In genomic region chr3:196082471-196082971, GRCh38 we compare ENCODE assay signal across 8 cellular contexts. TPM values are rescaled to one million over a fixed set of nuclear protein-coding genes. Genes with fewer than 3 reads are reported as not detected.
DNase-seq lines count a peak whose midpoint lies in the region; ATAC-seq, FAIRE-seq and TF ChIP-seq lines count a peak whose summit lies in the region.

No MANE protein-coding gene starts in this region.

- H3K9me3 Mint-ChIP-seq in activated T-helper 17 cell treated with anti-CD3 and anti-CD28 coated beads, Interleukin-2, amount 50 U/mL, for 72 hours, result no peaks in the 10 kb centered on the region

- peak overlapping the region; percentile 94 to 96 for H3K27ac ChIP-seq in kidney (ENCODE audit: low read depth in 2 of 2, low read length in 2 of 2)

- peaks cover 0 to 6% of the 10 kb centered on the region in 2 donors for H3K4me1 ChIP-seq in kidney (ENCODE audit: control insufficient read depth in 1 of 2, insufficient read depth in 1 of 2, low read depth in 1 of 2, low read length in 2 of 2)

- CTCF ChIA-PET in HEK293T (lab: Yijun Ruan, JAX), result no interaction called here

- POLR2A ChIA-PET in HEK293T (lab: Yijun Ruan, JAX), result no interaction called here

- intact Hi-C loops in kidney (cut with DNase I), result no loop called here

- H3K4me3 ChIP-seq in kidney (ENCODE audit: low read length in 2 of 2), result peak overlapping the region; percentile 83 to 98

- peak overlapping the region; percentile 98 for H3K27ac Mint-ChIP-seq in activated T-helper 17 cell treated with anti-CD3 and anti-CD28 coated beads, Interleukin-2, amount 50 U/mL, for 72 hours

- no peak for FAIRE-seq in kidney (lab: Jason Lieb, UNC)

- no peaks in the 10 kb centered on the region for H3K36me3 ChIP-seq in kidney (ENCODE audit: control insufficient read depth in 1 of 2, insufficient read depth in 2 of 2, low read length in 2 of 2)

- no peaks in the 10 kb centered on the region for H3K27me3 Mint-ChIP-seq in activated T-helper 17 cell treated with anti-CD3 and anti-CD28 coated beads, Interleukin-2, amount 50 U/mL, for 72 hours

- peak; percentile 4 for DNase-seq in A172 (ENCODE audit: low spot score)
- peak; percentile 26 for DNase-seq in GM20000 (ENCODE audit: low spot score)
- DNase-seq in kidney, result no peak
- peak; percentile 77 for DNase-seq in superior temporal gyrus (ENCODE audit: extremely low spot score)
- no peak for DNase-seq in HEK293T (ENCODE audit: extremely low spot score)

- peak overlapping the region; percentile 98 for H3K4me3 Mint-ChIP-seq in activated T-helper 17 cell treated with anti-CD3 and anti-CD28 coated beads, Interleukin-2, amount 50 U/mL, for 72 hours

- H3K36me3 Mint-ChIP-seq in activated T-helper 17 cell treated with anti-CD3 and anti-CD28 coated beads, Interleukin-2, amount 50 U/mL, for 72 hours (ENCODE audit: low read depth), result peaks cover 46% of the 10 kb centered on the region

- no peaks in the 10 kb centered on the region for H3K9me3 ChIP-seq in kidney (ENCODE audit: control insufficient read depth in 1 of 2, low read length in 2 of 2)

- TF ChIP-seq CTCF in GM20000 (IDR thresholded peaks at IDR 0.05; ENCODE audit: extremely low read depth, missing control alignments) (no peak), kidney (IDR thresholded peaks at IDR 0.05; ENCODE audit: borderline replicate concordance, extremely low read depth, insufficient read depth) (no peak)

- ATAC-seq in activated T-helper 17 cell treated with anti-CD3 and anti-CD28 coated beads, Interleukin-2, amount 50 U/mL, for 72 hours (replicated peaks), result no peak
- no peak for ATAC-seq in activated CD4-positive, CD25-positive, alpha-beta regulatory T cell treated with anti-CD3 and anti-CD28 coated beads, Interleukin-2, amount 50 U/mL, for 24 hours
- ATAC-seq in HG02642 (IDR thresholded peaks at IDR 0.05; ENCODE audit: poor library complexity, unreplicated experiment), result no peak

- peak overlapping the region in 1 of 2 donors; percentile 94 for H3K9ac ChIP-seq in kidney (ENCODE audit: low read length in 2 of 2)

- H3K4me1 Mint-ChIP-seq in activated T-helper 17 cell treated with anti-CD3 and anti-CD28 coated beads, Interleukin-2, amount 50 U/mL, for 72 hours, result peaks cover 13% of the 10 kb centered on the region

TF ChIP-seq in HEK293T, 16 proteins besides CTCF, POLR2A, EP300 and RAD21:
- TF ChIP-seq TARDBP (IDR thresholded peaks at IDR 0.05), result no peak
- no peak for TF ChIP-seq FOXM1 (IDR thresholded peaks at IDR 0.05; ENCODE audit: borderline replicate concordance)
- no peak for TF ChIP-seq BHLHE40 (IDR thresholded peaks at IDR 0.05; ENCODE audit: borderline replicate concordance)
- TF ChIP-seq CTBP1 (IDR thresholded peaks at IDR 0.05; ENCODE audit: borderline replicate concordance), result no peak
- TF ChIP-seq FOXA1 (IDR thresholded peaks at IDR 0.05), result no peak
- no peak for TF ChIP-seq HDGF (IDR thresholded peaks at IDR 0.05; ENCODE audit: borderline replicate concordance)
- no peak for TF ChIP-seq L3MBTL2 (conservative IDR thresholded peaks at IDR 0.05)
- TF ChIP-seq ZNF384 (IDR thresholded peaks at IDR 0.05), result no peak
- TF ChIP-seq PKNOX1 (IDR thresholded peaks at IDR 0.05), result no peak
- no peak for TF ChIP-seq LEF1 (IDR thresholded peaks at IDR 0.05; ENCODE audit: borderline replicate concordance)
- no peak for TF ChIP-seq ELF4 (IDR thresholded peaks at IDR 0.05)
- no peak for TF ChIP-seq FOXK2 (IDR thresholded peaks at IDR 0.05)
- no peak for TF ChIP-seq NFRKB (IDR thresholded peaks at IDR 0.05)
- no peak for TF ChIP-seq ARNT (IDR thresholded peaks at IDR 0.05)
- TF ChIP-seq SUZ12 (IDR thresholded peaks at IDR 0.05), result no peak
- no peak for TF ChIP-seq SP1 (IDR thresholded peaks at IDR 0.05)

RNA-seq across cellular contexts. Expression of gene TFRC, which starts 0.6 kb away (rescaled TPM):
- 120 and 160 TPM in 2 replicates for total RNA-seq in A172 (2014; rRNA removed; shearing (Covaris generic))
- total RNA-seq in activated T-helper 17 cell treated with anti-CD3 and anti-CD28 coated beads, Interleukin-2, amount 50 U/mL, for 72 hours, result 100 to 1,000 TPM; 376 to 800 TPM
- 61.1 TPM for total RNA-seq in kidney
- 23.7 TPM for polyA plus RNA-seq in kidney (ENCODE audit: insufficient read depth, low read depth, low replicate concordance)

Comparison
In these comparisons a context has a peak if more than half of its experiments do, and no peak if none do; other contexts are left out.
1. DNase-seq: peak in A172 (single experiment), GM20000 (single experiment) and superior temporal gyrus (single experiment); none in kidney (single experiment) and HEK293T (single experiment).